In genomic region chr6:169380493-169380892, GRCh38 we compare ENCODE assay signal across 1 cellular context.
TF ChIP-seq lines count a peak whose summit lies in the region.

No MANE protein-coding gene starts in this region.

TF ChIP-seq in HepG2, 621 proteins besides CTCF, POLR2A, EP300 and RAD21 (continued from another document):
- TF ChIP-seq MNT (IDR thresholded peaks at IDR 0.05), result peak; percentile 29; the same call in 1 of the 2 replicates
